Comparison of ENCODE assay signal across 20 cellular contexts in the genomic region with DNA sequence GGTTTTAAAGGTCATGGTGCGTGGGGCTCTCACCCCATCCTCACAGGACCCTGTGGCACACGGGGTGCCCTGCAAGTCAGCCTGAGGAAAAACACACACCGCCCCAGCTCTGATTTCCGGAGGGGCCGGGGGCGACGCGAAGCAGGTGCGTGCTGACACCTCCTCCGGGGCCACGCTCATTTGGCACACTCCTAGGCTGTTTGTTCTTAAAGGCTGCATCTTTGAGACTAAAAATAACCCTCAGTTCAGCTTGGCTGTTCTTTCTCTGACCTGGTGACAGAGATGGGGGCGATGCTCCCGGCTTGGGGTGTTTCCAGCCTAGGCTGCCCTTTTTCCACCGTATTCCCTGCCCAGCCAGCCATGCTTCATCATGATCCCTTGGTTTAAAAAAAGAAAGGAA.
DNase-seq lines count a peak whose midpoint lies in the region; ATAC-seq and TF ChIP-seq lines count a peak whose summit lies in the region.
"Had no signal": no experiment of that assay in that cellular context is flagged by ENCODE, and none has a peak within 500 bp of the region (broad histone marks: within the 10 kb centered on the region; RNA-seq: fewer than 3 reads in every experiment).

No MANE protein-coding gene starts in this region.

- no peak overlapping the region for H3K23ac ChIP-seq in trophoblast cell (ENCODE audit: low read length)

- peaks cover 79% of the 10 kb centered on the region for H3K79me1 ChIP-seq in trophoblast cell (ENCODE audit: low read length)

- H3K9me3 ChIP-seq in ascending aorta (no peaks in the 10 kb centered on the region), left ventricle myocardium inferior (replicated peaks) (no peaks in the 10 kb centered on the region), trophoblast cell (ENCODE audit: insufficient read depth, low read depth, low read length) (peaks cover 2% of the 10 kb centered on the region)
- H3K9me3 ChIP-seq: ovary, vagina had no signal

- no CpG with 5 or more reads among the region's 14 CpGs for WGBS in trophoblast cell (ENCODE audit: extremely low coverage, insufficient coverage, insufficient read length)

- peaks cover 26% of the 10 kb centered on the region for H3K79me2 ChIP-seq in trophoblast cell (ENCODE audit: control insufficient read depth, insufficient read depth, low read length, poor library complexity)
- H3K79me2 ChIP-seq: hepatocyte had no signal

- peak overlapping the region; percentile 82 for H2BK120ac ChIP-seq in trophoblast cell (ENCODE audit: insufficient read depth, low read length, poor library complexity)

- no peaks in the 10 kb centered on the region for H3K36me3 Mint-ChIP-seq in activated naive CD4-positive, alpha-beta T cell treated with anti-CD3 and anti-CD28 coated beads, Interleukin-2, amount 50 U/mL, for 72 hours
- H3K36me3 Mint-ChIP-seq: CD4-positive, alpha-beta memory T cell had no signal

- no peaks in the 10 kb centered on the region for H3K9me3 Mint-ChIP-seq in activated naive CD4-positive, alpha-beta T cell treated with anti-CD3 and anti-CD28 coated beads, Interleukin-2, amount 50 U/mL, for 72 hours
- H3K9me3 Mint-ChIP-seq: activated naive CD4-positive, alpha-beta T cell treated with anti-CD3 and anti-CD28 coated beads for 36 hours; CD4-positive, alpha-beta memory T cell; central memory CD8-positive, alpha-beta T cell had no signal

- H3K27ac ChIP-seq in ascending aorta, result peak overlapping the region; percentile 64 to 81
- peak overlapping the region; percentile 91 for H3K27ac ChIP-seq in left ventricle myocardium inferior (replicated peaks)
- H3K27ac ChIP-seq in trophoblast cell (ENCODE audit: low read depth, low read length), result peak overlapping the region; percentile 100
- H3K27ac ChIP-seq: hepatocyte, ovary, vagina had no signal

- H3K27me3 ChIP-seq in ascending aorta (no peaks in the 10 kb centered on the region), left ventricle myocardium inferior (ENCODE audit: low read depth) (no peaks in the 10 kb centered on the region), trophoblast cell (ENCODE audit: insufficient read depth, low read length) (no peaks in the 10 kb centered on the region)
- H3K27me3 ChIP-seq: hepatocyte, ovary, vagina had no signal

- no peak overlapping the region for H3K4me2 ChIP-seq in trophoblast cell (ENCODE audit: low read length)
- H3K4me2 ChIP-seq: hepatocyte had no signal

- peak overlapping the region; percentile 90 for H2BK5ac ChIP-seq in trophoblast cell (ENCODE audit: low read depth, low read length, poor library complexity)

- peak overlapping the region; percentile 97 for H3K18ac ChIP-seq in trophoblast cell (ENCODE audit: low read length)

- TF ChIP-seq CTCF in ascending aorta (IDR thresholded peaks at IDR 0.05) (no peak), left ventricle myocardium inferior (IDR thresholded peaks at IDR 0.05; ENCODE audit: borderline replicate concordance) (no peak)

- no peak overlapping the region for H3K9ac ChIP-seq in trophoblast cell (ENCODE audit: low read length)

- H4K8ac ChIP-seq in trophoblast cell (ENCODE audit: low read depth, low read length), result peak overlapping the region; percentile 59

- H3K4me1 ChIP-seq in ascending aorta (peaks cover 8 to 28% of the 10 kb centered on the region in 2 donors), left ventricle myocardium inferior (peaks cover 54% of the 10 kb centered on the region), trophoblast cell (ENCODE audit: control insufficient read depth in 1 of 2, insufficient read depth in 2 of 2, low read length in 2 of 2) (peaks cover 27 to 41% of the 10 kb centered on the region in 2 experiments)

- H3K14ac ChIP-seq in trophoblast cell (ENCODE audit: low read length), result peak overlapping the region; percentile 77

- H2BK12ac ChIP-seq in trophoblast cell (ENCODE audit: low read length), result peak overlapping the region; percentile 100

- no peak overlapping the region for H3K4me3 ChIP-seq in ascending aorta
- H3K4me3 ChIP-seq in left ventricle myocardium inferior, result no peak overlapping the region
- no peak overlapping the region for H3K4me3 ChIP-seq in trophoblast cell (ENCODE audit: low read depth, low read length)
- H3K4me3 ChIP-seq: hepatocyte, ovary, vagina had no signal

- H2AFZ ChIP-seq in trophoblast cell (ENCODE audit: insufficient read depth, low read length, poor library complexity), result no peak overlapping the region
- H2AFZ ChIP-seq: hepatocyte had no signal

- H4K91ac ChIP-seq in trophoblast cell (ENCODE audit: low read depth, low read length), result peak overlapping the region; percentile 99

- DNase-seq in ascending aorta (ENCODE audit: low spot score in 2 of 2), result no peak
- no peak for DNase-seq in left ventricle myocardium inferior
- no peak for DNase-seq in trophoblast cell
- DNase-seq in activated naive CD4-positive, alpha-beta T cell treated with anti-CD3 and anti-CD28 coated beads, Interleukin-2, amount 50 U/mL, for 72 hours (ENCODE audit: low spot score in 2 of 2), result no peak
- no peak for DNase-seq in NCI-H187 treated with DMSO at 0.1 percent for 48 hours (lab: John Stamatoyannopoulos, UW)
- DNase-seq in NCI-H2081 treated with DMSO at 0.1 percent for 48 hours (lab: John Stamatoyannopoulos, UW), result no peak
- DNase-seq: activated CD4-positive, alpha-beta T cell treated with anti-CD3 and anti-CD28 coated beads for 4 hours; activated naive CD4-positive, alpha-beta T cell treated with anti-CD3 and anti-CD28 coated beads for 36 hours; activated T-cell treated with anti-CD3 and anti-CD28 coated beads, Interleukin-2, amount 50 U/mL, for 48 hours; CD4-positive, alpha-beta memory T cell; GDM1; KG1; NCI-H1694; ovary had no signal

- H4K12ac ChIP-seq in trophoblast cell (ENCODE audit: low read depth, low read length), result no peak overlapping the region

- peak overlapping the region; percentile 94 for H3K4ac ChIP-seq in trophoblast cell (ENCODE audit: low read depth, low read length)

- no peak for ATAC-seq in activated naive CD4-positive, alpha-beta T cell treated with anti-CD3 and anti-CD28 coated beads, Interleukin-2, amount 50 U/mL, for 72 hours
- no peak for ATAC-seq in GM19452 (IDR thresholded peaks at IDR 0.05; ENCODE audit: unreplicated experiment)
- ATAC-seq: HCT116, sciatic nerve had no signal

- intact Hi-C loops in ascending aorta (cut with DNase I), result no loop called here
- intact Hi-C loops in left ventricle myocardium inferior (cut with micrococcal nuclease), result no loop called here

- no peaks in the 10 kb centered on the region for H3K36me3 ChIP-seq in ascending aorta
- H3K36me3 ChIP-seq in left ventricle myocardium inferior, result no peaks in the 10 kb centered on the region
- H3K36me3 ChIP-seq in trophoblast cell (ENCODE audit: control insufficient read depth in 1 of 2, insufficient read depth in 2 of 2, low read length in 2 of 2), result no peaks in the 10 kb centered on the region
- H3K36me3 ChIP-seq: ovary, vagina had no signal

- H2AK5ac ChIP-seq in trophoblast cell (ENCODE audit: low read length), result peak overlapping the region; percentile 74

- H3K27ac Mint-ChIP-seq in activated naive CD4-positive, alpha-beta T cell treated with anti-CD3 and anti-CD28 coated beads, Interleukin-2, amount 50 U/mL, for 72 hours, result no peak overlapping the region
- H3K27ac Mint-ChIP-seq: activated naive CD4-positive, alpha-beta T cell treated with anti-CD3 and anti-CD28 coated beads for 36 hours; CD4-positive, alpha-beta memory T cell had no signal
